10 cellular contexts compared by ENCODE assay signal in the genomic region with DNA sequence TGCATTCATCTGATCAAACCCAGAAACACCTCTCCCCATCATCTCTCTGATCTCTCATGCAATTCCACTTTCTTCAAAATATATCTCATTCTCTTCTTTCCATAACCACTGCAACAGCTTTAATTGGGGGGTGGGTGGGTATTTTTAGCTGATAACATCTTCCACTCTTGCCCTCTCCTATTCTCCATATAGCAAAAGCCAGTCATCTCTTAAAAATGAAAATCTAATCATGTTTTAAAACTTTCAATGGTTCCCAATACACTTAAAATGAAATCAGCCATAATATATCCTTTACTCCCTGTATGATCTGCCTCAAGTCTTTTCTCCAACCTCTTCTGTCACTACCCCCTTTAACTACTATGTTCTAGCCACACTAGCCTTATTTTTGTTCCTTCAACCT. TPM values are rescaled to one million over a fixed set of nuclear protein-coding genes. Genes with fewer than 3 reads are reported as not detected.
DNase-seq lines count a peak whose midpoint lies in the region; ATAC-seq, FAIRE-seq and TF ChIP-seq lines count a peak whose summit lies in the region.
"Had no signal": no experiment of that assay in that cellular context is flagged by ENCODE, and none has a peak within 500 bp of the region (broad histone marks: within the 10 kb centered on the region; RNA-seq: fewer than 3 reads in every experiment).

No MANE protein-coding gene starts in this region.

- no peak for TF ChIP-seq CTCF in DND-41 (IDR thresholded peaks at IDR 0.05; ENCODE audit: borderline replicate concordance, extremely low read depth, low read length, poor library complexity, severe bottlenecking)
- no peak for TF ChIP-seq CTCF in PC-9 (conservative IDR thresholded peaks at IDR 0.05)
- no peak for TF ChIP-seq CTCF in endothelial cell of umbilical vein (IDR thresholded peaks at IDR 0.05; ENCODE audit: extremely low read depth in 1 of 2, insufficient read depth in 1 of 2, low read depth in 1 of 2, low read length in 2 of 2)
- no peak for TF ChIP-seq CTCF in parathyroid adenoma (IDR thresholded peaks at IDR 0.05)

- H3K27ac ChIP-seq in DND-41 (ENCODE audit: low read length) (no peak overlapping the region), PC-9 (no peak overlapping the region), endothelial cell of umbilical vein (ENCODE audit: insufficient read depth, low read depth, low read length) (no peak overlapping the region), parathyroid adenoma (no peak overlapping the region)

- H3K9me3 ChIP-seq in DND-41 (ENCODE audit: insufficient read depth, low read length, severe bottlenecking) = no peaks in the 10 kb centered on the region
- H3K9me3 ChIP-seq in PC-9 (ENCODE audit: insufficient read depth, low read depth) = no peaks in the 10 kb centered on the region
- no peaks in the 10 kb centered on the region for H3K9me3 ChIP-seq in endothelial cell of umbilical vein (replicated peaks; ENCODE audit: control insufficient read depth, insufficient read depth, low read length)
- H3K9me3 ChIP-seq in parathyroid adenoma (ENCODE audit: control insufficient read depth, low read length) = no peaks in the 10 kb centered on the region

- dilution Hi-C loops in endothelial cell of umbilical vein (cut with MboI; ENCODE audit: extremely low pct_ligation_motif_present, low sequenced_read_pairs) = no loop called here

- no peaks in the 10 kb centered on the region for H3K9me1 ChIP-seq in endothelial cell of umbilical vein (replicated peaks; ENCODE audit: control insufficient read depth, extremely low read depth, insufficient read depth, low read length)

- H3K4me2 ChIP-seq in DND-41 (ENCODE audit: insufficient read depth, low read length) (peak overlapping the region; percentile 68), PC-9 (peak overlapping the region; percentile 98), endothelial cell of umbilical vein (ENCODE audit: insufficient read depth, low read length) (peak overlapping the region; percentile 87), parathyroid adenoma (ENCODE audit: low read length) (peak overlapping the region; percentile 99)

- peak overlapping the region; percentile 74 for H3K9ac ChIP-seq in DND-41 (ENCODE audit: low read depth, low read length)
- peak overlapping the region; percentile 98 for H3K9ac ChIP-seq in endothelial cell of umbilical vein (replicated peaks; ENCODE audit: extremely low read depth, insufficient read depth, low read length)
- no peak overlapping the region for H3K9ac ChIP-seq in parathyroid adenoma

- POLR2A ChIA-PET in PC-9 (lab: Charles Lee; ENCODE audit: unreplicated experiment) (no interaction called here), endothelial cell of umbilical vein (lab: Charles Lee) (no interaction called here)

- intact Hi-C loops in PC-9 (cut with micrococcal nuclease; ENCODE audit: unreplicated experiment) = no loop called here
- intact Hi-C loops in endothelial cell of umbilical vein (cut with micrococcal nuclease) = no loop called here

- H3K36me3 ChIP-seq in DND-41 (ENCODE audit: insufficient read depth, low read length) (peaks cover 27% of the 10 kb centered on the region), PC-9 (ENCODE audit: low read depth) (no peaks in the 10 kb centered on the region; the same call in none of the 2 replicates), endothelial cell of umbilical vein (ENCODE audit: control insufficient read depth in 2 of 2, extremely low read depth in 1 of 2, insufficient read depth in 2 of 2, low read length in 2 of 2) (peaks cover 0 to 4% of the 10 kb centered on the region in 2 experiments), parathyroid adenoma (ENCODE audit: control insufficient read depth, insufficient read depth, low read length) (no peaks in the 10 kb centered on the region)

- no peaks in the 10 kb centered on the region for H3K9me2 ChIP-seq in PC-9 (ENCODE audit: insufficient read depth)

- H2AFZ ChIP-seq in DND-41 (ENCODE audit: low read depth, low read length) (no peak overlapping the region), PC-9 (no peak overlapping the region), endothelial cell of umbilical vein (ENCODE audit: low read depth, low read length) (no peak overlapping the region), parathyroid adenoma (no peak overlapping the region)

- no peak for ATAC-seq in DND-41 (ENCODE audit: insufficient read depth, low read depth)
- ATAC-seq: left cardiac atrium had no signal

- TF ChIP-seq POLR2A in endothelial cell of umbilical vein (IDR thresholded peaks at IDR 0.05; ENCODE audit: low read depth, low read length) = no peak

- H3F3A ChIP-seq in PC-9 (ENCODE audit: insufficient read depth, low read depth) = peaks cover 11% of the 10 kb centered on the region

- FAIRE-seq in endothelial cell of umbilical vein (lab: Jason Lieb, UNC) = no peak
- FAIRE-seq: HTR-8/SVneo had no signal

- H3K4me3 ChIP-seq in DND-41 (ENCODE audit: low read depth in 1 of 2, low read length in 2 of 2) (peak overlapping the region; percentile 42 to 70; a peak in 3 of 4 replicates), PC-9 (peak overlapping the region; percentile 91), endothelial cell of umbilical vein (replicated peaks in 1 of 3; ENCODE audit: insufficient read depth in 1 of 3, low read depth in 1 of 3, low read length in 3 of 3) (peak overlapping the region; percentile 66 to 84 (median 74)), parathyroid adenoma (ENCODE audit: low read depth, low read length) (peak overlapping the region; percentile 100)

- H3K27me3 ChIP-seq in DND-41 (ENCODE audit: insufficient read depth, low read length, poor library complexity) = no peaks in the 10 kb centered on the region
- H3K27me3 ChIP-seq in PC-9 (ENCODE audit: insufficient read depth, low read depth) = no peaks in the 10 kb centered on the region
- H3K27me3 ChIP-seq in endothelial cell of umbilical vein (ENCODE audit: control insufficient read depth in 2 of 2, insufficient read depth in 2 of 2, low read length in 2 of 2) = no peaks in the 10 kb centered on the region
- H3K27me3 ChIP-seq in parathyroid adenoma (ENCODE audit: control insufficient read depth, insufficient read depth, low read length) = no peaks in the 10 kb centered on the region

- H4K20me1 ChIP-seq in DND-41 (ENCODE audit: insufficient read depth, low read length) = peaks cover 48% of the 10 kb centered on the region
- peaks cover 21% of the 10 kb centered on the region for H4K20me1 ChIP-seq in PC-9 (ENCODE audit: insufficient read depth)
- peaks cover 2% of the 10 kb centered on the region for H4K20me1 ChIP-seq in endothelial cell of umbilical vein (replicated peaks; ENCODE audit: control insufficient read depth, extremely low read depth, insufficient read depth, low read length)

- peaks cover 45% of the 10 kb centered on the region for H3K4me1 ChIP-seq in DND-41 (ENCODE audit: insufficient read depth, low read length)
- H3K4me1 ChIP-seq in PC-9 (replicated peaks; ENCODE audit: insufficient read depth) = peaks cover 18% of the 10 kb centered on the region
- peaks cover 13% of the 10 kb centered on the region for H3K4me1 ChIP-seq in endothelial cell of umbilical vein (ENCODE audit: control insufficient read depth, extremely low read depth, insufficient read depth, low read length)
- peaks cover 9% of the 10 kb centered on the region for H3K4me1 ChIP-seq in parathyroid adenoma

- H3K79me2 ChIP-seq in DND-41 (ENCODE audit: insufficient read depth, low read length) (peaks cover 96% of the 10 kb centered on the region), PC-9 (ENCODE audit: low read depth) (peaks cover 64% of the 10 kb centered on the region), endothelial cell of umbilical vein (ENCODE audit: control insufficient read depth, insufficient read depth, low read length) (peaks cover 80% of the 10 kb centered on the region), parathyroid adenoma (peaks cover 39% of the 10 kb centered on the region)

- DNase-seq in DND-41 (no peak), PC-9 (no peak), endothelial cell of umbilical vein (ENCODE audit: low read depth, low spot score) (no peak), NCI-H1092 treated with DMSO at 0.1 percent for 48 hours (lab: John Stamatoyannopoulos, UW) (no peak), NCI-H510A treated with DMSO at 0.1 percent for 48 hours (lab: John Stamatoyannopoulos, UW) (no peak), DMS153 (lab: John Stamatoyannopoulos, UW) (no peak)
- no peak for DNase-seq in stimulated activated CD4-positive, alpha-beta T cell treated with anti-CD3 and anti-CD28 coated beads, Interleukin-2, amount 100 ng/mL, for 48 hours
- DNase-seq: left cardiac atrium had no signal

- CTCF ChIA-PET in PC-9 (lab: Charles Lee) = no interaction called here
- CTCF ChIA-PET in endothelial cell of umbilical vein (lab: Charles Lee) = no interaction called here

- no TSS peak for BruUV-seq in PC-9 (replicated peaks; lab: Mats Ljungman, UMichigan)
- no TSS peak for BruUV-seq in endothelial cell of umbilical vein (replicated peaks; lab: Mats Ljungman, UMichigan)

RNA-seq across cellular contexts. Expression of a gene that starts 1.5 kb away (rescaled TPM):
- total RNA-seq in PC-9 (2021) (69.2 and 87.7 TPM in 2 replicates), endothelial cell of umbilical vein (115 and 121 TPM in 2 replicates)
- 19.9 and 28.7 TPM in 2 replicates for polyA plus RNA-seq in endothelial cell of umbilical vein
- polyA plus RNA-seq in endothelial cell of umbilical vein (2011; cell fraction: cytosol; rRNA removed) = 44.2 and 45.0 TPM in 2 replicates
- polyA plus RNA-seq in endothelial cell of umbilical vein (2011; cell fraction: nucleus; rRNA removed) = 28.8 and 35.9 TPM in 2 replicates
- 102 and 115 TPM in 2 replicates for polyA plus RNA-seq in endothelial cell of umbilical vein (2012)
- polyA minus RNA-seq in endothelial cell of umbilical vein = 45.5 and 46.2 TPM in 2 replicates
- 36.8 TPM for polyA minus RNA-seq in endothelial cell of umbilical vein (2011; cell fraction: cytosol; rRNA and poly(A)+ RNA removed)
- polyA minus RNA-seq in endothelial cell of umbilical vein (2011; cell fraction: nucleus; rRNA and poly(A)+ RNA removed) = 40.9 and 51.3 TPM in 2 replicates

RNA-seq across cellular contexts. Expression of a gene that starts 2.5 kb away (rescaled TPM):
- total RNA-seq in PC-9 (2021) = 13.0 and 17.4 TPM in 2 replicates
- 16.7 and 17.8 TPM in 2 replicates for total RNA-seq in endothelial cell of umbilical vein
- polyA plus RNA-seq in endothelial cell of umbilical vein = 4.0 and 5.4 TPM in 2 replicates
- polyA plus RNA-seq in endothelial cell of umbilical vein (2011; cell fraction: cytosol; rRNA removed) = 7.3 and 8.7 TPM in 2 replicates
- 9.1 and 12.8 TPM in 2 replicates for polyA plus RNA-seq in endothelial cell of umbilical vein (2011; cell fraction: nucleus; rRNA removed)
- polyA plus RNA-seq in endothelial cell of umbilical vein (2012) = 7.2 and 12.0 TPM in 2 replicates
- polyA minus RNA-seq in endothelial cell of umbilical vein = 6.2 and 7.0 TPM in 2 replicates
- polyA minus RNA-seq in endothelial cell of umbilical vein (2011; cell fraction: cytosol; rRNA and poly(A)+ RNA removed) = 9.6 TPM
- 5.4 and 7.9 TPM in 2 replicates for polyA minus RNA-seq in endothelial cell of umbilical vein (2011; cell fraction: nucleus; rRNA and poly(A)+ RNA removed)

RNA-seq across cellular contexts. Expression of a gene that starts 52.4 kb away (rescaled TPM):
- total RNA-seq in PC-9 (2021) = 10.6 and 12.9 TPM in 2 replicates
- total RNA-seq in endothelial cell of umbilical vein = 7.2 and 9.5 TPM in 2 replicates
- polyA plus RNA-seq in endothelial cell of umbilical vein = 0.54 and 1.0 TPM in 2 replicates
- polyA plus RNA-seq in endothelial cell of umbilical vein (2011; cell fraction: cytosol; rRNA removed) = 1.4 and 1.7 TPM in 2 replicates
- 4.0 and 5.1 TPM in 2 replicates for polyA plus RNA-seq in endothelial cell of umbilical vein (2011; cell fraction: nucleus; rRNA removed)
- 5.9 and 7.4 TPM in 2 replicates for polyA plus RNA-seq in endothelial cell of umbilical vein (2012)
- polyA minus RNA-seq in endothelial cell of umbilical vein = 3.2 TPM in 2 replicates
- 1.4 TPM for polyA minus RNA-seq in endothelial cell of umbilical vein (2011; cell fraction: cytosol; rRNA and poly(A)+ RNA removed)
- polyA minus RNA-seq in endothelial cell of umbilical vein (2011; cell fraction: nucleus; rRNA and poly(A)+ RNA removed) = 9.6 and 11.0 TPM in 2 replicates
